7 cellular contexts compared by ENCODE assay signal in genomic region chr4:1711906-1712215, GRCh38. TPM values are rescaled to one million over a fixed set of nuclear protein-coding genes. Genes with fewer than 3 reads are reported as not detected.
DNase-seq lines count a peak whose midpoint lies in the region; ATAC-seq and TF ChIP-seq lines count a peak whose summit lies in the region.

No MANE protein-coding gene starts in this region.

- in situ Hi-C loops in GM13976 (cut with MboI; ENCODE audit: low sequenced_read_pairs, unreplicated experiment) = no loop called here

- peak; percentile 57 for DNase-seq in GM20000 (ENCODE audit: low spot score)
- no peak for DNase-seq in MG63
- peak in 1 of 10 donors; percentile 56 for DNase-seq in dorsolateral prefrontal cortex
- DNase-seq in naive thymus-derived CD4-positive, alpha-beta T cell = no peak
- no peak for DNase-seq in NCI-H526 treated with DMSO at 0.1 percent for 48 hours (lab: John Stamatoyannopoulos, UW)
- no peak for DNase-seq in GM13976 (ENCODE audit: low spot score)
- no peak for DNase-seq in SHP77 (lab: John Stamatoyannopoulos, UW)

- peaks cover 0 to 19% (median 4%) of the 10 kb centered on the region in 5 donors for H3K36me3 Mint-ChIP-seq in naive thymus-derived CD4-positive, alpha-beta T cell

- peak overlapping the region in 3 of 9 donors; percentile 88 to 91 (median 90) for H3K27ac Mint-ChIP-seq in naive thymus-derived CD4-positive, alpha-beta T cell

- peak; percentile 31 for ATAC-seq in naive thymus-derived CD4-positive, alpha-beta T cell

- CTCF ChIA-PET in naive thymus-derived CD4-positive, alpha-beta T cell (lab: Charles Lee) = interaction anchor here (0.6 to 3.6 kb wide), 5 partner anchors 11 to 365 kb away, joined by 3 to 16 read pairs (median 4); partner anchors contain the start of gene UVSSA

- peaks cover 32 to 34% of the 10 kb centered on the region in 2 donors for H3K4me1 ChIP-seq in naive thymus-derived CD4-positive, alpha-beta T cell (ENCODE audit: control insufficient read depth in 2 of 2, insufficient read depth in 2 of 2, low read length in 2 of 2)

- H3K27ac ChIP-seq in dorsolateral prefrontal cortex = peak overlapping the region; percentile 40 to 100 (median 98)
- peak overlapping the region; percentile 99 for H3K27ac ChIP-seq in naive thymus-derived CD4-positive, alpha-beta T cell (ENCODE audit: low read depth, low read length)

- H3K27me3 ChIP-seq in MG63 = no peaks in the 10 kb centered on the region
- no peaks in the 10 kb centered on the region for H3K27me3 ChIP-seq in dorsolateral prefrontal cortex
- H3K27me3 ChIP-seq in naive thymus-derived CD4-positive, alpha-beta T cell (ENCODE audit: control insufficient read depth in 2 of 2, insufficient read depth in 2 of 2, low read length in 2 of 2) = no peaks in the 10 kb centered on the region

- H3K27me3 Mint-ChIP-seq in naive thymus-derived CD4-positive, alpha-beta T cell = no peaks in the 10 kb centered on the region

- no peaks in the 10 kb centered on the region for H3K9me3 ChIP-seq in MG63
- no peaks in the 10 kb centered on the region for H3K9me3 ChIP-seq in naive thymus-derived CD4-positive, alpha-beta T cell (ENCODE audit: control insufficient read depth in 2 of 3, low read length in 3 of 3)

- POLR2A ChIA-PET in naive thymus-derived CD4-positive, alpha-beta T cell (lab: Charles Lee) = interaction anchor here (0.9 to 4.2 kb wide), 15 partner anchors 9 to 530 kb away, joined by 3 to 119 read pairs (median 4); partner anchors contain the start of genes FAM53A, HAUS3, LETM1 and MAEA

- no peaks in the 10 kb centered on the region for H3K9me3 Mint-ChIP-seq in naive thymus-derived CD4-positive, alpha-beta T cell

- peak overlapping the region in 7 of 10 donors; percentile 89 to 97 (median 91) for H3K4me3 Mint-ChIP-seq in naive thymus-derived CD4-positive, alpha-beta T cell

- peaks cover 11 to 67% (median 59%) of the 10 kb centered on the region in 7 donors for H3K4me1 Mint-ChIP-seq in naive thymus-derived CD4-positive, alpha-beta T cell

- H3K4me3 ChIP-seq in MG63 (peak overlapping the region; percentile 64), dorsolateral prefrontal cortex (peak overlapping the region; percentile 68 to 95 (median 87))
- peak overlapping the region; percentile 100 for H3K4me3 ChIP-seq in naive thymus-derived CD4-positive, alpha-beta T cell (ENCODE audit: low read length)

- TF ChIP-seq CTCF in GM20000 (IDR thresholded peaks at IDR 0.05; ENCODE audit: extremely low read depth, missing control alignments) (no peak), dorsolateral prefrontal cortex (IDR thresholded peaks at IDR 0.05 in 54 of 56, conservative IDR thresholded peaks at IDR 0.05 in 2 of 56; ENCODE audit: low read depth in 1 of 56, partially characterized antibody in 56 of 56) (no peak), GM13976 (IDR thresholded peaks at IDR 0.05; ENCODE audit: borderline replicate concordance, control extremely low read depth, extremely low read depth, insufficient read depth, missing control alignments) (no peak)

- peaks cover 17% of the 10 kb centered on the region for H3K36me3 ChIP-seq in MG63
- peaks cover 0 to 13% (median 5%) of the 10 kb centered on the region in 3 experiments for H3K36me3 ChIP-seq in naive thymus-derived CD4-positive, alpha-beta T cell (ENCODE audit: control insufficient read depth in 2 of 3, insufficient read depth in 3 of 3, low read length in 3 of 3)

- intact Hi-C loops in dorsolateral prefrontal cortex (cut with DNase I) = loop anchor here in 1 of 2 donors (1.0 to 5.0 kb wide), 2 partner anchors 9 to 65 kb away; partner anchors contain the start of genes TACC3 and TMEM129
- intact Hi-C loops in naive thymus-derived CD4-positive, alpha-beta T cell (cut with micrococcal nuclease) = loop anchor here (1.0 to 5.0 kb wide), 21 partner anchors 9 to 1250 kb away; partner anchors contain the start of genes FAM193A (in 2 of the 2), FAM53A (in 2 of the 2), LETM1 (in 2 of the 2) and TACC3 (in 2 of the 2)

RNA-seq across cellular contexts. Expression of gene SLBP, which starts 0.3 kb away (rescaled TPM):
- total RNA-seq in MG63 (2014; rRNA removed; shearing (Covaris generic); ENCODE audit: low replicate concordance) = 72.1 and 99.1 TPM in 2 replicates
- total RNA-seq in dorsolateral prefrontal cortex = 10 to 100 TPM; 23.0 to 54.6 (median 39.9) TPM
- total RNA-seq in naive thymus-derived CD4-positive, alpha-beta T cell = 100 to 1,000 TPM in 1 of 5 experiments, 10 to 100 TPM in 4; 29.5 to 103 (median 30.3) TPM
- polyA plus RNA-seq in naive thymus-derived CD4-positive, alpha-beta T cell = 10 to 100 TPM; 51.1 to 62.1 TPM

RNA-seq across cellular contexts. Expression of gene TMEM129, which starts 9.3 kb away (rescaled TPM):
- 11.2 and 15.7 TPM in 2 replicates for total RNA-seq in MG63 (2014; rRNA removed; shearing (Covaris generic); ENCODE audit: low replicate concordance)
- total RNA-seq in dorsolateral prefrontal cortex = 10 to 100 TPM; 22.2 to 81.4 (median 37.9) TPM
- 10 to 100 TPM; 20.0 to 41.1 (median 26.7) TPM for total RNA-seq in naive thymus-derived CD4-positive, alpha-beta T cell
- 10 to 100 TPM; 34.9 to 44.7 TPM for polyA plus RNA-seq in naive thymus-derived CD4-positive, alpha-beta T cell

RNA-seq across cellular contexts. Expression of gene TACC3, which starts 9.5 kb away (rescaled TPM):
- 67.1 and 72.9 TPM in 2 replicates for total RNA-seq in MG63 (2014; rRNA removed; shearing (Covaris generic); ENCODE audit: low replicate concordance)
- 10 to 100 TPM in 16 of 120 experiments, 1 to 10 TPM in 104; 2.6 to 15.4 (median 6.8) TPM for total RNA-seq in dorsolateral prefrontal cortex
- 100 to 1,000 TPM; 100 to 165 (median 162) TPM for total RNA-seq in naive thymus-derived CD4-positive, alpha-beta T cell
- polyA plus RNA-seq in naive thymus-derived CD4-positive, alpha-beta T cell = 100 to 1,000 TPM in 1 of 2 donors, 10 to 100 TPM in 1; 70.5 to 100 TPM

RNA-seq across cellular contexts. Expression of gene FAM53A, which starts 27.7 kb away (rescaled TPM):
- 2.6 and 4.0 TPM in 2 replicates for total RNA-seq in MG63 (2014; rRNA removed; shearing (Covaris generic); ENCODE audit: low replicate concordance)
- total RNA-seq in dorsolateral prefrontal cortex = 10 to 100 TPM in 3 of 120 experiments, 1 to 10 TPM in 116, under 1 TPM in 1; 0.75 to 11.6 (median 4.3) TPM
- 1 to 10 TPM; 1.2 to 3.6 (median 1.4) TPM for total RNA-seq in naive thymus-derived CD4-positive, alpha-beta T cell
- polyA plus RNA-seq in naive thymus-derived CD4-positive, alpha-beta T cell = 1 to 10 TPM; 2.1 to 2.5 TPM
